Comparison of ENCODE assay signal across 30 cellular contexts in genomic region chr5:10018211-10018610, GRCh38.
DNase-seq lines count a peak whose midpoint lies in the region; ATAC-seq, FAIRE-seq and TF ChIP-seq lines count a peak whose summit lies in the region.
"Had no signal": no experiment of that assay in that cellular context is flagged by ENCODE, and none has a peak within 500 bp of the region (broad histone marks: within the 10 kb centered on the region; RNA-seq: fewer than 3 reads in every experiment).

No MANE protein-coding gene starts in this region.

- H3K27me3 ChIP-seq in bronchial epithelial cell (ENCODE audit: control insufficient read depth, insufficient read depth, low read length) = no peaks in the 10 kb centered on the region
- H3K27me3 ChIP-seq: dorsolateral prefrontal cortex, gastroesophageal sphincter, pancreas, right atrium auricular region had no signal

- no peak for TF ChIP-seq CTCF in bronchial epithelial cell (IDR thresholded peaks at IDR 0.05; ENCODE audit: insufficient read depth, low read length, severe bottlenecking)

- no peak overlapping the region for H3K4me3 ChIP-seq in bronchial epithelial cell (ENCODE audit: low read depth, low read length)
- H3K4me3 ChIP-seq: dorsolateral prefrontal cortex, gastroesophageal sphincter, pancreas, right atrium auricular region had no signal

- DNase-seq in ELR (ENCODE audit: low read depth) = peak; percentile 9
- peak; percentile 91 for DNase-seq in NCI-H774 (lab: John Stamatoyannopoulos, UW)
- peak; percentile 34 for DNase-seq in bronchial epithelial cell (ENCODE audit: low read depth)
- peak; percentile 29 for DNase-seq in kidney tubule cell (ENCODE audit: low spot score)
- DNase-seq in left lobe of liver (ENCODE audit: low spot score) = no peak
- DNase-seq: activated CD4-positive, alpha-beta T cell treated with anti-CD3 and anti-CD28 coated beads, Interleukin-2, amount 50 U/mL, for 4 hours; activated CD8-positive, alpha-beta memory T cell treated with anti-CD3 and anti-CD28 coated beads, Interleukin-2, amount 10 ng/mL, durations not matched to agents 7 days and 5 days; activated gamma-delta T cell treated with Interleukin-2 at 50 U/mL for 16 hours; activated naive CD8-positive, alpha-beta T cell treated with anti-CD3 and anti-CD28 coated beads, Interleukin-2, amount 10 ng/mL, durations not matched to agents 7 days and 5 days; activated T-cell treated with anti-CD3 and anti-CD28 coated beads, Interleukin-2, amount 50 U/mL, for 4 hours; CD8-positive, alpha-beta memory T cell; dorsolateral prefrontal cortex; hippocampal formation; NCI-H1092 treated with DMSO at 0.1 percent for 48 hours; NCI-H187; NCI-H2171 treated with DMSO at 0.1 percent for 48 hours; NCI-H524 treated with DMSO at 0.1 percent for 48 hours; pancreas; SHP77 treated with DMSO at 0.1 percent for 48 hours; small intestine; stimulated activated naive CD4-positive, alpha-beta T cell; T-helper 9 cell had no signal

- ATAC-seq in GM18909 (IDR thresholded peaks at IDR 0.05; ENCODE audit: poor library complexity, unreplicated experiment) (no peak), left lobe of liver (no peak), HG02763 (IDR thresholded peaks at IDR 0.05; ENCODE audit: unreplicated experiment) (no peak), GM19351 (IDR thresholded peaks at IDR 0.05; ENCODE audit: unreplicated experiment) (no peak)
- ATAC-seq: activated CD8-positive, alpha-beta memory T cell treated with anti-CD3 and anti-CD28 coated beads, Interleukin-2, amount 10 ng/mL, durations not matched to agents 7 days and 5 days; activated T-cell treated with anti-CD3 and anti-CD28 coated beads, Interleukin-2, amount 50 U/mL, for 4 hours; gastroesophageal sphincter; Panc1; pancreas; WTC11 had no signal

- H3K36me3 ChIP-seq in bronchial epithelial cell (ENCODE audit: control insufficient read depth, insufficient read depth, low read length) = no peaks in the 10 kb centered on the region
- H3K36me3 ChIP-seq: gastroesophageal sphincter, pancreas, right atrium auricular region had no signal

- FAIRE-seq in bronchial epithelial cell (lab: Jason Lieb, UNC) = no peak
- FAIRE-seq: GM12891, pancreas, small intestine had no signal
